In the genomic region with DNA sequence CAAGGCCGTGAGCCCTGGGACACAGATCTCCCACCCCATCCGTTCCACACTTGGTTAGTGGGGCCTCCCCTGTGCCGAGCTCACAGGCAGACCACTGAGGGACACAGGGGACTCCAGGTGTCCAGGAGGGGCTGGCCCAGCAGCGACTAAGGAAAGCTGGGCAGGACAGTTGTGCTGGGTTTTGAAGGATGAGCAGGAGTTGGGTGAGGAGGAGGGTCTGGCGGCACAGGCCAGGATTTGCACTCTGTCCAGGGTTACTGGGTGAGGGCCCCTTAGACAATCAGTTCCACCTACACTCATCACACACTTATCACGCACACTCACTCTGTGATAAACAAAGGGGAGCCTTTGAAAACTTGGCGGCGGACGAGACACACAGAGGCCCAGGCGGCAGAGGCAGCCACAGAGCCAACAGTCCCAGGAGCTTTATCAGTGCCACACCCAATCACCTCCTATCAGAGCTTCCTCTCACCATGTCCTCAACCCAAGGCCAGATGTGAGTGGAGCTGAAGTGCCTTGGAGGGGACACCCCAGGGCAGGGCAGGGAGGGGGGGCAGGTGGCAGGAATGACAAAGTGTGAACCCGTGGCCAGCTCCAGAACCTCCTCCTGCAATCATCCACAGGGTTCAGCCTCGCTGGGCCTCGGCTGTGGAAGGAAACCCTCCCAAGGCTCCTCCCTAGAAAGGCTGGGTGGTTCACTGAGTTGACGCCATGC, we compare ENCODE assay signal across 8 cellular contexts. TPM values are rescaled to one million over a fixed set of nuclear protein-coding genes. Genes with fewer than 3 reads are reported as not detected.
DNase-seq lines count a peak whose midpoint lies in the region; ATAC-seq and TF ChIP-seq lines count a peak whose summit lies in the region.

No MANE protein-coding gene starts in this region.

- peaks cover 73% of the 10 kb centered on the region for H3K4me1 ChIP-seq in CD4-positive, CD25-positive, alpha-beta regulatory T cell (ENCODE audit: control insufficient read depth, insufficient read depth, low read length, poor library complexity, severe bottlenecking)

- peak overlapping the region; percentile 93 to 100 (median 95) for H3K4me3 Mint-ChIP-seq in CD4-positive, CD25-positive, alpha-beta regulatory T cell
- peak overlapping the region; percentile 91 for H3K4me3 Mint-ChIP-seq in memory B cell
- H3K4me3 Mint-ChIP-seq in type B pancreatic cell, result no peak overlapping the region

- peak; percentile 32 to 34 for ATAC-seq in CD4-positive, CD25-positive, alpha-beta regulatory T cell (ENCODE audit: low read depth in 2 of 2)
- ATAC-seq in HG02678 (IDR thresholded peaks at IDR 0.05; ENCODE audit: unreplicated experiment) (peak; percentile 16), memory B cell (ENCODE audit: low read depth) (peak; percentile 51)

- H3K27me3 Mint-ChIP-seq in CD4-positive, CD25-positive, alpha-beta regulatory T cell, result no peaks in the 10 kb centered on the region
- no peaks in the 10 kb centered on the region for H3K27me3 Mint-ChIP-seq in memory B cell
- H3K27me3 Mint-ChIP-seq in type B pancreatic cell, result no peaks in the 10 kb centered on the region

- H3K36me3 Mint-ChIP-seq in CD4-positive, CD25-positive, alpha-beta regulatory T cell, result peaks cover 4% of the 10 kb centered on the region
- peaks cover 7% of the 10 kb centered on the region for H3K36me3 Mint-ChIP-seq in memory B cell
- peaks cover 4% of the 10 kb centered on the region for H3K36me3 Mint-ChIP-seq in type B pancreatic cell

- peaks cover 4 to 87% (median 43%) of the 10 kb centered on the region in 4 donors for H3K4me1 Mint-ChIP-seq in CD4-positive, CD25-positive, alpha-beta regulatory T cell
- H3K4me1 Mint-ChIP-seq in memory B cell, result peaks cover 67% of the 10 kb centered on the region
- H3K4me1 Mint-ChIP-seq in type B pancreatic cell (ENCODE audit: unreplicated experiment), result peaks cover 40% of the 10 kb centered on the region

- H3K27me3 ChIP-seq in CD4-positive, CD25-positive, alpha-beta regulatory T cell (ENCODE audit: control insufficient read depth, insufficient read depth, low read length), result no peaks in the 10 kb centered on the region

- peaks cover 5% of the 10 kb centered on the region for H3K36me3 ChIP-seq in CD4-positive, CD25-positive, alpha-beta regulatory T cell (ENCODE audit: control insufficient read depth, insufficient read depth, low read length)

- H3K9me3 ChIP-seq in CD4-positive, CD25-positive, alpha-beta regulatory T cell (ENCODE audit: control insufficient read depth in 2 of 2, low read length in 2 of 2), result no peaks in the 10 kb centered on the region

- peak overlapping the region; percentile 97 to 98 (median 97) for H3K27ac Mint-ChIP-seq in CD4-positive, CD25-positive, alpha-beta regulatory T cell
- peak overlapping the region; percentile 97 for H3K27ac Mint-ChIP-seq in memory B cell
- H3K27ac Mint-ChIP-seq in type B pancreatic cell, result peak overlapping the region; percentile 51

- peak overlapping the region; percentile 67 for H3K4me3 ChIP-seq in CD4-positive, CD25-positive, alpha-beta regulatory T cell (ENCODE audit: low read depth, low read length)

- H3K9me3 Mint-ChIP-seq in CD4-positive, CD25-positive, alpha-beta regulatory T cell, result no peaks in the 10 kb centered on the region
- H3K9me3 Mint-ChIP-seq in memory B cell (no peaks in the 10 kb centered on the region), type B pancreatic cell (no peaks in the 10 kb centered on the region)

- peak overlapping the region; percentile 86 for H3K27ac ChIP-seq in CD4-positive, CD25-positive, alpha-beta regulatory T cell (ENCODE audit: insufficient read depth, low read length, poor library complexity, severe bottlenecking)

- TF ChIP-seq CTCF in type B pancreatic cell (conservative IDR thresholded peaks at IDR 0.05), result no peak

- peak in 2 of 3 donors; percentile 34 to 82 for DNase-seq in CD4-positive, CD25-positive, alpha-beta regulatory T cell
- DNase-seq in activated CD8-positive, alpha-beta memory T cell treated with anti-CD3 and anti-CD28 coated beads for 48 hours (ENCODE audit: low read depth in 2 of 3, low spot score in 2 of 3), result peak in 2 of 3 experiments; percentile 40 to 46
- DNase-seq in memory B cell (ENCODE audit: low spot score in 2 of 2) (peak in 1 of 2 donors; percentile 39), type B pancreatic cell (ENCODE audit: extremely low spot score, unreplicated experiment) (no peak), NCI-H1092 treated with DMSO at 0.1 percent for 48 hours (lab: John Stamatoyannopoulos, UW) (no peak), HPDE6-E6E7 (ENCODE audit: extremely low spot score) (no peak)
- no peak for DNase-seq in effector CD8-positive, alpha-beta T cell (lab: John Stamatoyannopoulos, UW)

RNA-seq across cellular contexts. Expression of a gene that starts 26.6 kb away (rescaled TPM):
- total RNA-seq in CD4-positive, CD25-positive, alpha-beta regulatory T cell, result 204 TPM
- polyA plus RNA-seq in CD4-positive, CD25-positive, alpha-beta regulatory T cell, result 100 to 1,000 TPM; 131 to 228 (median 157) TPM
- total RNA-seq in type B pancreatic cell (ENCODE audit: low replicate concordance), result 26.3 and 63.4 TPM in 2 replicates

Comparison
In these comparisons a context has a peak if more than half of its experiments do, and no peak if none do; other contexts are left out.
1. DNase-seq: peak in CD4-positive, CD25-positive, alpha-beta regulatory T cell (2 of 3) and activated CD8-positive, alpha-beta memory T cell treated with anti-CD3 and anti-CD28 coated beads for 48 hours (2 of 3); none in type B pancreatic cell (single experiment), effector CD8-positive, alpha-beta T cell (single experiment), NCI-H1092 treated with DMSO at 0.1 percent for 48 hours (single experiment) and HPDE6-E6E7 (single experiment).
2. Peak in every context shown above with its lines, with median percentiles within 50 percentile points of each other: ATAC-seq and H3K27ac Mint-ChIP-seq.